In the genomic region with DNA sequence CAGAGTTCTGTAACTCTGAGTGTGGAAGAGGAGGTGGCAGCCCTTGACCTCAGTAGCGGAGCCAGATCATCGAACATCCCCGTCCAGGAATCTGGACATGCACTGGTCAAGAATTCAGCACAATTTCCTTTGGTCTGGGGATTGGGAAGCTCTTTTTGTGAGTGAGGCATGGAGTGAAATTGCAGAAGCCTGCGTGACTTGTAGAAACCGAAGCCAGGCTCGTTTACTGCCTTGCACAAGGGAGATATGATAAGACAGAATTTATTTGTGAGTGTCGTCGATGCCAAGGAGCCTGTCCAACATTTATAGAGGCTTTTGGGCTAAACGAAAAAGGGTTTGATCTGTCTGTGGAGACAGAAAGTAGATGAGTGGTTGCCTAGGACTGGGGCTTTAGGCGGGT, we compare ENCODE assay signal across 18 cellular contexts. TPM values are rescaled to one million over a fixed set of nuclear protein-coding genes. Genes with fewer than 3 reads are reported as not detected.
DNase-seq lines count a peak whose midpoint lies in the region; ATAC-seq, FAIRE-seq and TF ChIP-seq lines count a peak whose summit lies in the region.
"Had no signal": no experiment of that assay in that cellular context is flagged by ENCODE, and none has a peak within 500 bp of the region (broad histone marks: within the 10 kb centered on the region; RNA-seq: fewer than 3 reads in every experiment).

No MANE protein-coding gene starts in this region.

- H3K4me1 Mint-ChIP-seq in stimulated activated naive CD8-positive, alpha-beta T cell treated with anti-CD3 and anti-CD28 coated beads, Interleukin-15, Interleukin-2, amounts not matched to agents 100 ng/mL and 50 ng/mL, for 24 hours (ENCODE audit: low read depth), result peaks cover 47% of the 10 kb centered on the region
- peaks cover 36% of the 10 kb centered on the region for H3K4me1 Mint-ChIP-seq in activated CD8-positive, alpha-beta T cell treated with anti-CD3 and anti-CD28 coated beads for 36 hours (ENCODE audit: low read depth)
- H3K4me1 Mint-ChIP-seq in immature natural killer cell, result peaks cover 33 to 39% of the 10 kb centered on the region in 2 donors

- no peaks in the 10 kb centered on the region for H3K36me3 ChIP-seq in mucosa of descending colon (ENCODE audit: low read depth)
- H3K36me3 ChIP-seq: HAP-1, heart right ventricle, neural progenitor cell, right lobe of liver had no signal

- CTCF ChIA-PET in activated CD8-positive, alpha-beta T cell treated with anti-CD3 and anti-CD28 coated beads for 36 hours (lab: Charles Lee), result no interaction called here

- no peaks in the 10 kb centered on the region for H3K9me3 ChIP-seq in mucosa of descending colon
- H3K9me3 ChIP-seq: HAP-1, heart right ventricle, right lobe of liver had no signal

- no peak overlapping the region for H3K4me3 Mint-ChIP-seq in stimulated activated naive CD8-positive, alpha-beta T cell treated with anti-CD3 and anti-CD28 coated beads, Interleukin-15, Interleukin-2, amounts not matched to agents 100 ng/mL and 50 ng/mL, for 24 hours
- no peak overlapping the region for H3K4me3 Mint-ChIP-seq in activated CD8-positive, alpha-beta T cell treated with anti-CD3 and anti-CD28 coated beads for 36 hours
- H3K4me3 Mint-ChIP-seq in immature natural killer cell, result peak overlapping the region; percentile 37 to 74 (median 58)
- H3K4me3 Mint-ChIP-seq: mesothelial cell of epicardium, neural progenitor cell had no signal

- no peak for DNase-seq in stimulated activated naive CD8-positive, alpha-beta T cell treated with anti-CD3 and anti-CD28 coated beads, Interleukin-15, Interleukin-2, amounts not matched to agents 100 U/mL and 50 U/mL, for 24 hours
- no peak for DNase-seq in activated CD8-positive, alpha-beta T cell treated with anti-CD3 and anti-CD28 coated beads for 36 hours
- DNase-seq in immature natural killer cell, result no peak
- no peak for DNase-seq in RCC 7860 (ENCODE audit: low spot score)
- no peak for DNase-seq in mucosa of descending colon
- DNase-seq: heart right ventricle; NCI-H1694; NCI-H2171 treated with DMSO at 0.1 percent for 48 hours; NCI-H526 treated with DMSO at 0.1 percent for 48 hours; posterior cingulate gyrus; right lobe of liver; stimulated activated CD4-positive, alpha-beta T cell treated with anti-CD3 and anti-CD28 coated beads, Interleukin-15, amount 100 ng/mL, for 24 hours had no signal

- no peaks in the 10 kb centered on the region for H3K9me3 Mint-ChIP-seq in stimulated activated naive CD8-positive, alpha-beta T cell treated with anti-CD3 and anti-CD28 coated beads, Interleukin-15, Interleukin-2, amounts not matched to agents 100 ng/mL and 50 ng/mL, for 24 hours
- peaks cover 2% of the 10 kb centered on the region for H3K9me3 Mint-ChIP-seq in activated CD8-positive, alpha-beta T cell treated with anti-CD3 and anti-CD28 coated beads for 36 hours
- peaks cover 0 to 2% (median 0%) of the 10 kb centered on the region in 6 donors for H3K9me3 Mint-ChIP-seq in immature natural killer cell

- peak overlapping the region; percentile 31 for H3K27ac Mint-ChIP-seq in stimulated activated naive CD8-positive, alpha-beta T cell treated with anti-CD3 and anti-CD28 coated beads, Interleukin-15, Interleukin-2, amounts not matched to agents 100 ng/mL and 50 ng/mL, for 24 hours
- H3K27ac Mint-ChIP-seq in activated CD8-positive, alpha-beta T cell treated with anti-CD3 and anti-CD28 coated beads for 36 hours, result peak overlapping the region; percentile 11
- H3K27ac Mint-ChIP-seq in immature natural killer cell, result peak overlapping the region; percentile 43 to 88 (median 74)
- H3K27ac Mint-ChIP-seq: mesothelial cell of epicardium, neural progenitor cell had no signal

- POLR2A ChIA-PET in activated CD8-positive, alpha-beta T cell treated with anti-CD3 and anti-CD28 coated beads for 36 hours (lab: Charles Lee), result no interaction called here

- H3K27me3 Mint-ChIP-seq in stimulated activated naive CD8-positive, alpha-beta T cell treated with anti-CD3 and anti-CD28 coated beads, Interleukin-15, Interleukin-2, amounts not matched to agents 100 ng/mL and 50 ng/mL, for 24 hours, result no peaks in the 10 kb centered on the region
- no peaks in the 10 kb centered on the region for H3K27me3 Mint-ChIP-seq in activated CD8-positive, alpha-beta T cell treated with anti-CD3 and anti-CD28 coated beads for 36 hours
- peaks cover 3 to 8% (median 4%) of the 10 kb centered on the region in 3 donors for H3K27me3 Mint-ChIP-seq in immature natural killer cell (ENCODE audit: low read depth in 3 of 3)

- H3K4me1 ChIP-seq in mucosa of descending colon (ENCODE audit: low read depth), result no peaks in the 10 kb centered on the region
- H3K4me1 ChIP-seq: HAP-1, neural progenitor cell, right lobe of liver had no signal

- FAIRE-seq in RCC 7860 (lab: Jason Lieb, UNC), result no peak
- FAIRE-seq: G401.6 had no signal

- peaks cover 48% of the 10 kb centered on the region for H3K36me3 Mint-ChIP-seq in stimulated activated naive CD8-positive, alpha-beta T cell treated with anti-CD3 and anti-CD28 coated beads, Interleukin-15, Interleukin-2, amounts not matched to agents 100 ng/mL and 50 ng/mL, for 24 hours (ENCODE audit: low read depth)
- peaks cover 38% of the 10 kb centered on the region for H3K36me3 Mint-ChIP-seq in activated CD8-positive, alpha-beta T cell treated with anti-CD3 and anti-CD28 coated beads for 36 hours (ENCODE audit: low read depth)
- H3K36me3 Mint-ChIP-seq in immature natural killer cell, result peaks cover 0 to 3% (median 0%) of the 10 kb centered on the region in 3 donors

- TF ChIP-seq CTCF in activated CD8-positive, alpha-beta T cell treated with anti-CD3 and anti-CD28 coated beads for 36 hours (IDR thresholded peaks at IDR 0.05), result no peak
- TF ChIP-seq CTCF in mucosa of descending colon (IDR thresholded peaks at IDR 0.05), result no peak

- ATAC-seq in stimulated activated naive CD8-positive, alpha-beta T cell treated with anti-CD3 and anti-CD28 coated beads, Interleukin-15, Interleukin-2, amounts not matched to agents 100 U/mL and 50 U/mL, for 24 hours, result no peak
- ATAC-seq in activated CD8-positive, alpha-beta T cell treated with anti-CD3 and anti-CD28 coated beads for 36 hours, result no peak
- ATAC-seq in HG03175 (IDR thresholded peaks at IDR 0.05; ENCODE audit: unreplicated experiment) (no peak), mucosa of descending colon (no peak)
- ATAC-seq: heart right ventricle, right lobe of liver had no signal

- intact Hi-C loops in activated CD8-positive, alpha-beta T cell treated with anti-CD3 and anti-CD28 coated beads for 36 hours (cut with micrococcal nuclease), result no loop called here
- intact Hi-C loops in mucosa of descending colon (cut with DNase I, micrococcal nuclease), result no loop called here

- no peak overlapping the region for H3K4me3 ChIP-seq in mucosa of descending colon
- H3K4me3 ChIP-seq: HAP-1, heart right ventricle, neural progenitor cell, right lobe of liver had no signal

RNA-seq across cellular contexts. Expression of a gene that starts 50.6 kb away (rescaled TPM):
- 10 to 100 TPM; 28.9 to 32.0 TPM for total RNA-seq in activated CD8-positive, alpha-beta T cell treated with anti-CD3 and anti-CD28 coated beads for 36 hours
- polyA plus RNA-seq in immature natural killer cell, result 10 to 100 TPM in 1 of 3 donors, 1 to 10 TPM in 2; 6.4 to 12.6 (median 9.9) TPM
- total RNA-seq in mucosa of descending colon, result 10 to 100 TPM; 12.1 to 26.6 (median 16.3) TPM

Comparison
In these comparisons a context has a peak if more than half of its experiments do, and no peak if none do; other contexts are left out.
1. H3K27ac Mint-ChIP-seq: peak in every context shown above with its lines; median percentile 74 in immature natural killer cell; 31 in stimulated activated naive CD8-positive, alpha-beta T cell treated with anti-CD3 and anti-CD28 coated beads, Interleukin-15, Interleukin-2, amounts not matched to agents 100 ng/mL and 50 ng/mL, for 24 hours; 11 in activated CD8-positive, alpha-beta T cell treated with anti-CD3 and anti-CD28 coated beads for 36 hours.
2. H3K4me3 Mint-ChIP-seq: peak in immature natural killer cell (5 of 5); none in stimulated activated naive CD8-positive, alpha-beta T cell treated with anti-CD3 and anti-CD28 coated beads, Interleukin-15, Interleukin-2, amounts not matched to agents 100 ng/mL and 50 ng/mL, for 24 hours (single experiment) and activated CD8-positive, alpha-beta T cell treated with anti-CD3 and anti-CD28 coated beads for 36 hours (single experiment).